Comparison of ENCODE assay signal across 21 cellular contexts in the genomic region with DNA sequence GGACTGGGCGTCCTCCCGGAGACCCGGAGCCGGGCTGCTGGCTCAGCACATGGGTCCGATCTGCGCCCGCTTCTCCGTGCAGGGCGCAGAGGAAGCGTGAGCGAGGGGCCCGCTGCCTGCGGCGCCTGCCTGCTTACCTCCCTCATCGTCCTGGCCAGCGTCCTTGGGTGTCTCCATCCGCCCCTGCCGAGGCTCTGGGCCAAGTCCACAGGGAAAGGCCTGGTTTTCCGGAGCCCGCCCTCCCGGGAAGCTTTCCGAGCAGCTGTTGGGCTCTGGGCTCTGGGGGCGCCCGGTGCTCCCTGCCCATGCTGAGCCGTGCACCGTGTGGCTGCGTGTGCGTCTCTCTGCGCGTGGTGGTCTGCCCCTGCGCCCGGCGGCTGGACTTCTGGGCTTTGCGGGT. TPM values are rescaled to one million over a fixed set of nuclear protein-coding genes. Genes with fewer than 3 reads are reported as not detected.
DNase-seq lines count a peak whose midpoint lies in the region; ATAC-seq, FAIRE-seq and TF ChIP-seq lines count a peak whose summit lies in the region.
"Had no signal": no experiment of that assay in that cellular context is flagged by ENCODE, and none has a peak within 500 bp of the region (broad histone marks: within the 10 kb centered on the region; RNA-seq: fewer than 3 reads in every experiment).

No MANE protein-coding gene starts in this region.

- no peaks in the 10 kb centered on the region for H3K9me3 ChIP-seq in HUES6 (ENCODE audit: control insufficient read depth, insufficient read depth, low read depth, low read length)
- no peaks in the 10 kb centered on the region for H3K9me3 ChIP-seq in lower lobe of right lung
- no peaks in the 10 kb centered on the region for H3K9me3 ChIP-seq in testis
- H3K9me3 ChIP-seq: neutrophil, Peyer's patch, SJSA1 had no signal

- in situ Hi-C loops in KBM-7 (cut with MboI; ENCODE audit: low pct_unique_long_range_greater_than_20kb, low sequenced_read_pairs) = no loop called here

- no peak for FAIRE-seq in bronchial epithelial cell (lab: Jason Lieb, UNC)
- FAIRE-seq: kidney had no signal

- H3K4me3 ChIP-seq in HUES6 (ENCODE audit: low read depth, low read length) (no peak overlapping the region; the same call in 1 of the 2 replicates), bronchial epithelial cell (ENCODE audit: low read depth, low read length) (peak overlapping the region; percentile 10), lower lobe of right lung (peak overlapping the region; percentile 21), testis (peak overlapping the region in 1 of 2 donors; percentile 9)
- H3K4me3 ChIP-seq: Peyer's patch, SJSA1, smooth muscle cell had no signal

- 33 to 39% methylated on average over 7 to 20 of the region's 34 CpGs for WGBS in testis, 2 donors

- peaks cover 36% of the 10 kb centered on the region for H3K4me1 ChIP-seq in HUES6 (ENCODE audit: control insufficient read depth, insufficient read depth, low read length)
- H3K4me1 ChIP-seq in lower lobe of right lung = peaks cover 8% of the 10 kb centered on the region
- H3K4me1 ChIP-seq in testis = peaks cover 8% of the 10 kb centered on the region
- H3K4me1 ChIP-seq: Peyer's patch, SJSA1 had no signal

- H3K27me3 ChIP-seq in HUES6 (ENCODE audit: control insufficient read depth, insufficient read depth, low read length) (no peaks in the 10 kb centered on the region), bronchial epithelial cell (ENCODE audit: control insufficient read depth, insufficient read depth, low read length) (no peaks in the 10 kb centered on the region), lower lobe of right lung (ENCODE audit: low read depth) (no peaks in the 10 kb centered on the region), testis (no peaks in the 10 kb centered on the region)
- H3K27me3 ChIP-seq: neutrophil, Peyer's patch, SJSA1 had no signal

- H3K36me3 ChIP-seq in HUES6 (ENCODE audit: control insufficient read depth, insufficient read depth, low read length) (peaks cover 47% of the 10 kb centered on the region), bronchial epithelial cell (ENCODE audit: control insufficient read depth, insufficient read depth, low read length) (no peaks in the 10 kb centered on the region), lower lobe of right lung (no peaks in the 10 kb centered on the region), testis (ENCODE audit: low read depth, missing control alignments) (no peaks in the 10 kb centered on the region)
- H3K36me3 ChIP-seq: neutrophil, Peyer's patch, SJSA1 had no signal

- no peak for TF ChIP-seq CTCF in bronchial epithelial cell (IDR thresholded peaks at IDR 0.05; ENCODE audit: insufficient read depth, low read length, severe bottlenecking)
- TF ChIP-seq CTCF in lower lobe of right lung (IDR thresholded peaks at IDR 0.05) = no peak
- TF ChIP-seq CTCF in testis (IDR thresholded peaks at IDR 0.05) = no peak

- intact Hi-C loops in lower lobe of right lung (cut with DNase I) = no loop called here
- intact Hi-C loops in testis (cut with DNase I; ENCODE audit: low total_unique reads) = no loop called here

- peak overlapping the region; percentile 17 for H3K9ac ChIP-seq in HUES6 (ENCODE audit: low read length)

- peak; percentile 2 for DNase-seq in bronchial epithelial cell (ENCODE audit: low read depth)
- no peak for DNase-seq in lower lobe of right lung
- DNase-seq in testis = peak; percentile 67
- no peak for DNase-seq in stimulated activated CD8-positive, alpha-beta memory T cell treated with anti-CD3 and anti-CD28 coated beads, Interleukin-4, amount 100 ng/mL, for 48 hours
- no peak for DNase-seq in GM19238 (ENCODE audit: insufficient read length, low spot score)
- no peak for DNase-seq in KBM-7
- DNase-seq: activated CD4-positive, alpha-beta T cell treated with anti-CD3 and anti-CD28 coated beads, Interleukin-2, amount 50 U/mL, for 48 hours; activated CD4-positive, CD25-positive, alpha-beta regulatory T cell; activated naive CD4-positive, alpha-beta T cell treated with Interleukin-2 at 50 U/mL for 16 hours; CD4-positive, CD25-positive, alpha-beta regulatory T cell; IMR-90; NCI-H1105; NCI-H1930; NCI-H526 treated with DMSO at 0.1 percent for 48 hours; Peyer's patch; stimulated activated CD4-positive, alpha-beta T cell treated with anti-CD3 and anti-CD28 coated beads, Interleukin-2, amount 100 ng/mL, for 24 hours had no signal

- no peak for TF ChIP-seq POLR2A in testis (IDR thresholded peaks at IDR 0.05)

- peak in 1 of 2 donors; percentile 27 for ATAC-seq in lower lobe of right lung

- H3K27ac ChIP-seq in HUES6 (ENCODE audit: low read depth, low read length) (no peak overlapping the region), lower lobe of right lung (no peak overlapping the region), testis (no peak overlapping the region)
- H3K27ac ChIP-seq: neutrophil, Peyer's patch, SJSA1 had no signal

RNA-seq across cellular contexts. Expression of gene KIF26A, which starts 33.6 kb away (rescaled TPM):
- total RNA-seq in bronchial epithelial cell (0.26 and 1.0 TPM in 2 replicates), lower lobe of right lung (4.4 TPM), testis (10 to 100 TPM; 18.3 to 21.2 TPM)
- 5.6 TPM for polyA plus RNA-seq in testis (ENCODE audit: insufficient read depth, low read depth, low replicate concordance)
- total RNA-seq: IMR-90 had no signal
- polyA plus RNA-seq: CD4-positive, CD25-positive, alpha-beta regulatory T cell; IMR-90 had no signal

Comparison
In these comparisons a context has a peak if more than half of its experiments do, and no peak if none do; other contexts are left out.
1. DNase-seq: peak in bronchial epithelial cell (single experiment) and testis (single experiment); none in lower lobe of right lung (single experiment), stimulated activated CD8-positive, alpha-beta memory T cell treated with anti-CD3 and anti-CD28 coated beads, Interleukin-4, amount 100 ng/mL, for 48 hours (single experiment), GM19238 (single experiment) and KBM-7 (single experiment).